ENCODE assay signal across 21 cellular contexts in the genomic region with DNA sequence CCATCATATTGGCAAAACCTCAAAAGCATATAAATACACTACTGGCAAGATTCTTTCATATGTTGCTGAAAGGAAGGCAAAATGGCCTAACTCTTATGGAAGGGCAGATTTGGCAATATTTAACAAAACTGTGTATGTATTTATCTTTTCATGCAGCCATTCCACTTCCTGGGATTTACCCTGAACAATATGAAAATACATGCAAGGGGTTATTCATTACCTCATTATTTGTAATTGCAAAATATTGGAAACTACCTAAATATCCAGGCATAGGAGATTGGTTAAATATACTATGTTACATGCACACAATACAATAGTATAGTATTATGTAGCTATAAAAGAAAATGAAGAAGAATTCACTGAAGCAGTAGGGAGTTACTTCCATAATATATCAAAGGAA. TPM values are rescaled to one million over a fixed set of nuclear protein-coding genes. Genes with fewer than 3 reads are reported as not detected.
DNase-seq lines count a peak whose midpoint lies in the region; ATAC-seq, FAIRE-seq and TF ChIP-seq lines count a peak whose summit lies in the region.
"Had no signal": no experiment of that assay in that cellular context is flagged by ENCODE, and none has a peak within 500 bp of the region (broad histone marks: within the 10 kb centered on the region; RNA-seq: fewer than 3 reads in every experiment).

No MANE protein-coding gene starts in this region.

- no peak overlapping the region for H3K27ac Mint-ChIP-seq in natural killer cell treated with Interleukin-12 subunit alpha and Interleukin-12 subunit beta and Interleukin-15 and Interleukin-18, amount 100 ng/mL, for 72 hours
- H3K27ac Mint-ChIP-seq: CD4-positive, alpha-beta memory T cell; H9 had no signal

- no peak overlapping the region for H3K4me3 Mint-ChIP-seq in natural killer cell treated with Interleukin-12 subunit alpha and Interleukin-12 subunit beta and Interleukin-15 and Interleukin-18, amount 100 ng/mL, for 72 hours
- H3K4me3 Mint-ChIP-seq: CD4-positive, alpha-beta memory T cell; H9 had no signal

- no TSS peak for BruUV-seq in GM12878 (replicated peaks; lab: Mats Ljungman, UMichigan)

- H3K4me2 ChIP-seq in A549 (peak overlapping the region; percentile 21; the same call in 2 of the 3 replicates), GM12878 (ENCODE audit: control insufficient read depth, insufficient read depth) (no peak overlapping the region)
- H3K4me2 ChIP-seq: KMS-11 had no signal

- H3K9ac ChIP-seq in GM12878 (ENCODE audit: control insufficient read depth, insufficient read depth, low read length): no peak overlapping the region
- H3K9ac ChIP-seq: KMS-11 had no signal

- H3K27me3 ChIP-seq in GM12878 (replicated peaks in 1 of 2; ENCODE audit: control insufficient read depth in 2 of 2, insufficient read depth in 2 of 2, low read length in 1 of 2): no peaks in the 10 kb centered on the region
- H3K27me3 ChIP-seq: SJSA1 had no signal

- RAD21 ChIA-PET in GM12878 (lab: Charles Lee; ENCODE audit: unreplicated experiment): no interaction called here

- peaks cover 3% of the 10 kb centered on the region for H3K9me3 Mint-ChIP-seq in natural killer cell treated with Interleukin-12 subunit alpha and Interleukin-12 subunit beta and Interleukin-15 and Interleukin-18, amount 100 ng/mL, for 72 hours
- H3K9me3 Mint-ChIP-seq: H9 had no signal

- H3K36me3 ChIP-seq in GM12878 (ENCODE audit: control insufficient read depth in 2 of 2, insufficient read depth in 2 of 2, low read length in 1 of 2): no peaks in the 10 kb centered on the region
- H3K36me3 ChIP-seq: SJSA1 had no signal

- H3K4me1 Mint-ChIP-seq in natural killer cell treated with Interleukin-12 subunit alpha and Interleukin-12 subunit beta and Interleukin-15 and Interleukin-18, amount 100 ng/mL, for 72 hours (ENCODE audit: low read depth in 2 of 2): no peaks in the 10 kb centered on the region
- H3K4me1 Mint-ChIP-seq: CD4-positive, alpha-beta memory T cell had no signal

- ATAC-seq in A549: no peak; a peak in 2 of 6 replicates
- ATAC-seq in GM18873 (IDR thresholded peaks at IDR 0.05; ENCODE audit: low FRiP score, unreplicated experiment): peak; percentile 65
- peak; percentile 46 for ATAC-seq in HG02678 (IDR thresholded peaks at IDR 0.05; ENCODE audit: unreplicated experiment)
- peak; percentile 64 for ATAC-seq in GM12878
- no peak for ATAC-seq in natural killer cell treated with Interleukin-12 subunit alpha and Interleukin-12 subunit beta and Interleukin-15 and Interleukin-18, amount 100 ng/mL, for 72 hours
- ATAC-seq in SK-N-SH treated with all-trans-retinoic acid at 6 μM for 48 hours: no peak
- ATAC-seq: HepG2 had no signal

- intact Hi-C loops in GM12878 (cut with micrococcal nuclease; ENCODE audit: unreplicated experiment): loop anchor here (5.0 kb wide), 1 partner anchor 38 kb away; no protein-coding TSS in a partner anchor

- TF ChIP-seq RAD21 in A549 (conservative IDR thresholded peaks at IDR 0.05 in 1 of 2, IDR thresholded peaks at IDR 0.05 in 1 of 2): no peak
- no peak for TF ChIP-seq RAD21 in GM12878 (IDR thresholded peaks at IDR 0.05; ENCODE audit: insufficient read depth, low read depth, low read length)

- H3K27ac ChIP-seq in A549: no peak overlapping the region
- no peak overlapping the region for H3K27ac ChIP-seq in GM12878 (ENCODE audit: control insufficient read depth, insufficient read depth)
- H3K27ac ChIP-seq: KMS-11, SJSA1 had no signal

- H3K4me3 ChIP-seq in A549 (no peak overlapping the region), GM12878 (no peak overlapping the region)
- H3K4me3 ChIP-seq: SJSA1 had no signal

- DNase-seq in A549 (ENCODE audit: low read depth in 1 of 2, low spot score in 1 of 2) (peak in 1 of 2 experiments; percentile 18), GM12878 (ENCODE audit: low read depth, low spot score) (no peak), SW480 (ENCODE audit: low spot score) (no peak)
- no peak for DNase-seq in stimulated activated CD4-positive, alpha-beta T cell treated with anti-CD3 and anti-CD28 coated beads, Interleukin-2, amount 100 ng/mL, for 24 hours
- no peak for DNase-seq in natural killer cell treated with Interleukin-12 subunit alpha and Interleukin-12 subunit beta and Interleukin-15 and Interleukin-18, amount 100 ng/mL, for 72 hours (ENCODE audit: low spot score)
- DNase-seq: 8988T; CD4-positive, alpha-beta memory T cell; DMS79 treated with DMSO at 0.1 percent for 48 hours; H9; NCI-H1048; NCI-H146; NCI-H2081 treated with DMSO at 0.1 percent for 48 hours; NCI-H510A treated with DMSO at 0.1 percent for 48 hours; NCI-H82 had no signal

- TF ChIP-seq POLR2A in A549 (IDR thresholded peaks at IDR 0.05; ENCODE audit: low read length) (no peak), GM12878 (IDR thresholded peaks at IDR 0.05; ENCODE audit: low read depth, low read length) (no peak)

- TF ChIP-seq CTCF in A549 (IDR thresholded peaks at IDR 0.05) (no peak), GM12878 (IDR thresholded peaks at IDR 0.05 in 2 of 3, conservative IDR thresholded peaks at IDR 0.05 in 1 of 3; ENCODE audit: control insufficient read depth in 2 of 3, extremely low read depth in 1 of 3, insufficient read depth in 1 of 3, low read depth in 3 of 3, low read length in 3 of 3) (no peak)

- in situ Hi-C loops in GM12878 (cut with MboI): no loop called here

- peaks cover 0 to 7% of the 10 kb centered on the region in 2 donors for H3K27me3 Mint-ChIP-seq in natural killer cell treated with Interleukin-12 subunit alpha and Interleukin-12 subunit beta and Interleukin-15 and Interleukin-18, amount 100 ng/mL, for 72 hours

- H4K20me1 ChIP-seq in GM12878 (ENCODE audit: control insufficient read depth, insufficient read depth): no peaks in the 10 kb centered on the region

- H3K4me1 ChIP-seq in A549 (peaks cover 8% of the 10 kb centered on the region; the same call in 1 of the 3 replicates), GM12878 (ENCODE audit: control insufficient read depth, insufficient read depth, low read length) (no peaks in the 10 kb centered on the region)
- H3K4me1 ChIP-seq: SJSA1 had no signal

- FAIRE-seq in A549 (lab: Jason Lieb, UNC) (no peak), GM12878 (lab: Jason Lieb, UNC) (no peak)
- FAIRE-seq: GM12891, HepG2 had no signal

- no peaks in the 10 kb centered on the region for H3K36me3 Mint-ChIP-seq in natural killer cell treated with Interleukin-12 subunit alpha and Interleukin-12 subunit beta and Interleukin-15 and Interleukin-18, amount 100 ng/mL, for 72 hours

- H2AFZ ChIP-seq in GM12878 (ENCODE audit: control insufficient read depth, low read depth, low read length): no peak overlapping the region

- no peaks in the 10 kb centered on the region for H3K79me2 ChIP-seq in GM12878 (ENCODE audit: control insufficient read depth, insufficient read depth, low read length)

- POLR2A ChIA-PET in A549 (lab: Yijun Ruan, JAX) (no interaction called here), GM12878 (lab: Charles Lee) (no interaction called here)

- H3K9me3 ChIP-seq in A549 (no peaks in the 10 kb centered on the region), GM12878 (replicated peaks; ENCODE audit: control insufficient read depth, insufficient read depth, low read length) (no peaks in the 10 kb centered on the region)
- H3K9me3 ChIP-seq: SJSA1 had no signal

- SMC1A ChIA-PET in GM12878 (lab: Charles Lee; ENCODE audit: uncharacterized antibody, unreplicated experiment): no interaction called here

- CTCF ChIA-PET in A549 (lab: Yijun Ruan, JAX) (no interaction called here), GM12878 (lab: Yijun Ruan, JAX) (no interaction called here)

- TF ChIP-seq EP300 in A549 (IDR thresholded peaks at IDR 0.05): no peak
- no peak for TF ChIP-seq EP300 in GM12878 (IDR thresholded peaks at IDR 0.05; ENCODE audit: borderline replicate concordance in 1 of 2, control insufficient read depth in 1 of 2, low read depth in 2 of 2, low read length in 2 of 2)

TF ChIP-seq in A549, 52 proteins besides CTCF, POLR2A, EP300 and RAD21:
- TF ChIP-seq CEBPB (IDR thresholded peaks at IDR 0.05) (peak in 1 of 2 experiments; percentile 55; a peak in 2 of 4 replicates), RCOR1 (IDR thresholded peaks at IDR 0.05; ENCODE audit: low read depth, low read length) (no peak)

TF ChIP-seq in GM12878, 131 proteins besides CTCF, POLR2A, EP300 and RAD21:
- TF ChIP-seq CBX3 (IDR thresholded peaks at IDR 0.05; ENCODE audit: borderline replicate concordance, low read depth) (no peak), DPF2 (IDR thresholded peaks at IDR 0.05) (no peak), PAX8 (IDR thresholded peaks at IDR 0.05) (no peak)

TF ChIP-seq in SK-N-SH treated with all-trans-retinoic acid at 6 μM for 48 hours, 23 proteins besides CTCF, POLR2A, EP300 and RAD21 (continues in another document):
- no peak for TF ChIP-seq SNAI2 (CRISPR knock-in tag; IDR thresholded peaks at IDR 0.05)
- no peak for TF ChIP-seq ZNF70 (CRISPR knock-in tag; IDR thresholded peaks at IDR 0.05)
- no peak for TF ChIP-seq RARB (CRISPR knock-in tag; IDR thresholded peaks at IDR 0.05)
- no peak for TF ChIP-seq TCF4 (CRISPR knock-in tag; IDR thresholded peaks at IDR 0.05; ENCODE audit: borderline replicate concordance)

RNA-seq across cellular contexts. Expression of a gene that starts 43.1 kb away (rescaled TPM):
- polyA plus RNA-seq in A549 (2011; rRNA removed) (49.4 and 61.2 TPM in 2 replicates), A549 (2017; fragmentation: RNase III; extraction: RNeasy Plus Mini Kit Qiagen cat#74134 plus additional on column Dnase treatment) (13.6 to 17.6 TPM (median 15.4 TPM) in 3 replicates), GM12878 (2011; rRNA removed) (48.5 and 90.0 TPM in 2 replicates), GM12878 (2014; fragmentation: Illumina TruSeq; extraction: Trizol) (19.4 and 23.2 TPM in 2 replicates), GM12878 (2014; fragmentation: Nextera tagmentation; extraction: Ambion mirVana) (100 to 1,000 TPM in 1 of 2 experiments, 10 to 100 TPM in 1; 97.0 to 112 TPM), GM12878 (2014; rRNA removed) (19.8 and 32.5 TPM in 2 replicates), GM12878 (2016; fragmentation: Nextera tagmentation; extraction: Ambion mirVana) (10 to 100 TPM; 70.0 to 83.0 TPM)
- 5.9 and 6.5 TPM in 2 replicates for polyA plus RNA-seq in A549 (2012; cell fraction: cytosol; rRNA removed)
- polyA plus RNA-seq in A549 (2012; cell fraction: nucleus; rRNA removed): 3.5 and 7.2 TPM in 2 replicates
- polyA minus RNA-seq in A549 (2011; rRNA and poly(A)+ RNA removed): 14.7 and 20.3 TPM in 2 replicates
- 211 and 228 TPM in 2 replicates for total RNA-seq in GM12878 (2013; cell fraction: nucleolus; rRNA removed)
- total RNA-seq in GM12878 (2014; rRNA removed) (17.9 and 22.4 TPM in 2 replicates), GM12878 (2014; rRNA removed; fragmentation: Illumina TruSeq; extraction: Trizol) (24.4 and 25.0 TPM in 2 replicates), GM12878 (2021) (24.9 and 25.7 TPM in 2 replicates)
- 7.9 TPM for polyA plus RNA-seq in GM12878 (2011; ENCODE audit: low read depth)
- 6.5 and 7.6 TPM in 2 replicates for polyA plus RNA-seq in GM12878 (2011; cell fraction: cytosol; rRNA removed)
- 45.0 and 45.9 TPM in 2 replicates for polyA plus RNA-seq in GM12878 (2011; cell fraction: nucleus; rRNA removed)
- 30.5 and 33.0 TPM in 2 replicates for polyA plus RNA-seq in GM12878 (2012)
- 20.7 and 26.6 TPM in 2 replicates for polyA minus RNA-seq in GM12878 (2011; rRNA and poly(A)+ RNA removed)
- polyA minus RNA-seq in GM12878 (2011; cell fraction: cytosol; rRNA and poly(A)+ RNA removed): 7.5 and 13.2 TPM in 2 replicates
- polyA minus RNA-seq in GM12878 (2011; cell fraction: nucleus; rRNA and poly(A)+ RNA removed): 73.3 and 111 TPM in 2 replicates
- total RNA-seq in natural killer cell treated with Interleukin-12 subunit alpha and Interleukin-12 subunit beta and Interleukin-15 and Interleukin-18, amount 100 ng/mL, for 72 hours: 10 to 100 TPM; 12.5 to 20.3 TPM

Comparison
In these comparisons a context has a peak if more than half of its experiments do, and no peak if none do; other contexts are left out.
1. ATAC-seq: peak in GM18873 (single experiment), HG02678 (single experiment) and GM12878 (single experiment); none in A549 (0 of 2), natural killer cell treated with Interleukin-12 subunit alpha and Interleukin-12 subunit beta and Interleukin-15 and Interleukin-18, amount 100 ng/mL, for 72 hours (0 of 2) and SK-N-SH treated with all-trans-retinoic acid at 6 μM for 48 hours (single experiment).